Comparison of ENCODE assay signal across 8 cellular contexts in the genomic region with DNA sequence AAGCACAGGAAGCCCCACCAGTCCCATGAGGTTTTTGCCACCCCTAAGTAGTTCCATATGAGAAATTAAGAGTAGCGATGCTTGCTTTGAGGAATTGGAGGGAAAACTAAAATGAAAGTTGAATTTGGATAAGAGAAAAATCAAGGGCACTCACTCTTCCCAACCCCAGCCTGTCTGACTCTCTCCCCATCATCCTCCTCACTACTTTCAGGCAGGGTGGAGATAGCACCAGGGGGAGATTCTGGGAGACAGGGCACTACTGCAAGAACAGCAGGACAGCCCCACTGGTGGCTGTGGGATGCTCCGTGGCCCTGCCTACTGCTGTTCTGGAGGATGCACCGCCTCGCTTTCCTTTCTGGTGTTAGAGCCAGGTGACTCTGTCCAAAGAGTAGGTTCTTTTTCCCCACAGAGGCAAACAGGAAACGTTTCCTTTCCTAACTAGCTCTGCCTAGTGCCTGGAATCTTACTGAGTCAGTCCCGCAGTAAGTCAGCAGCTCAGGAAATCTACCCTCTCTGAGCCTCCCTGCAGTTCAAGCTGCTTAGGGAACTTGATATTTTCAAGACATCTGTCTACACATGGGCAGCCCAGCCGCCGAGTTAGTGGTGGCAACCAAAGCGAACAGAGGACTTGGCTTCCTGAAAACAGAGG. TPM values are rescaled to one million over a fixed set of nuclear protein-coding genes. Genes with fewer than 3 reads are reported as not detected.
A peak's percentile ranks its signal among the peaks of the same experiment; 100 is the strongest.
DNase-seq lines count a peak whose midpoint lies in the region; ATAC-seq lines count a peak whose summit lies in the region.

No MANE protein-coding gene starts in this region.

- H3K36me3 Mint-ChIP-seq in stimulated activated naive B cell treated with anti-CD40 and anti-IgM and Interleukin-4, amounts not matched to agents 10 μg/mL and 1 μg/mL and 100 μg/mL, for 72 hours: no peaks in the 10 kb centered on the region

- no peaks in the 10 kb centered on the region for H3K9me3 Mint-ChIP-seq in stimulated activated naive B cell treated with anti-CD40 and anti-IgM and Interleukin-4, amounts not matched to agents 10 μg/mL and 1 μg/mL and 100 μg/mL, for 72 hours

- no peak for ATAC-seq in Right ventricle myocardium superior (ENCODE audit: poor library complexity)
- ATAC-seq in stimulated activated naive B cell treated with anti-CD40 and anti-IgM and Interleukin-4, amounts not matched to agents 10 μg/mL and 1 μg/mL and 100 μg/mL, for 72 hours (replicated peaks): peak; percentile 49 to 55
- ATAC-seq in GM19351 (IDR thresholded peaks at IDR 0.05; ENCODE audit: unreplicated experiment): no peak

- peak overlapping the region; percentile 71 to 72 for H3K4me3 Mint-ChIP-seq in stimulated activated naive B cell treated with anti-CD40 and anti-IgM and Interleukin-4, amounts not matched to agents 10 μg/mL and 1 μg/mL and 100 μg/mL, for 72 hours

- intact Hi-C loops in Right ventricle myocardium superior (cut with DNase I): no loop called here

- H3K27me3 Mint-ChIP-seq in stimulated activated naive B cell treated with anti-CD40 and anti-IgM and Interleukin-4, amounts not matched to agents 10 μg/mL and 1 μg/mL and 100 μg/mL, for 72 hours: no peaks in the 10 kb centered on the region

- peaks cover 32 to 44% of the 10 kb centered on the region in 2 donors for H3K4me1 Mint-ChIP-seq in stimulated activated naive B cell treated with anti-CD40 and anti-IgM and Interleukin-4, amounts not matched to agents 10 μg/mL and 1 μg/mL and 100 μg/mL, for 72 hours

- DNase-seq in NCI-H524 (lab: John Stamatoyannopoulos, UW) (peak; percentile 51 to 69), NCI-H524 treated with DMSO at 0.1 percent for 48 hours (lab: John Stamatoyannopoulos, UW) (no peak), UCSD-AML1 (lab: John Stamatoyannopoulos, UW; ENCODE audit: unreplicated experiment) (peak; percentile 34), Right ventricle myocardium superior (peak; percentile 48), AG08396 (ENCODE audit: low spot score) (no peak)
- no peak for DNase-seq in stimulated activated naive B cell treated with anti-CD40 and anti-IgM and Interleukin-4, amounts not matched to agents 10 μg/mL and 1 μg/mL and 100 μg/mL, for 72 hours
- DNase-seq in activated CD4-positive, CD25-positive, alpha-beta regulatory T cell treated with anti-CD3 and anti-CD28 coated beads, Interleukin-2, amount 50 U/mL, for 72 hours: no peak

- peak overlapping the region; percentile 75 for H3K27ac Mint-ChIP-seq in stimulated activated naive B cell treated with anti-CD40 and anti-IgM and Interleukin-4, amounts not matched to agents 10 μg/mL and 1 μg/mL and 100 μg/mL, for 72 hours

RNA-seq across cellular contexts. Expression of a gene that starts 11.2 kb away (rescaled TPM):
- total RNA-seq in Right ventricle myocardium superior: 145 TPM

RNA-seq across cellular contexts. Expression of a gene that starts 55.7 kb away (rescaled TPM):
- 17.6 TPM for total RNA-seq in Right ventricle myocardium superior

RNA-seq across cellular contexts. Expression of a gene that starts 56.5 kb away (rescaled TPM):
- total RNA-seq in Right ventricle myocardium superior: 1.4 TPM

Comparison
In these comparisons a context has a peak if more than half of its experiments do, and no peak if none do; other contexts are left out.
1. DNase-seq: peak in NCI-H524 (2 of 2), UCSD-AML1 (single experiment) and Right ventricle myocardium superior (single experiment); none in NCI-H524 treated with DMSO at 0.1 percent for 48 hours (single experiment), stimulated activated naive B cell treated with anti-CD40 and anti-IgM and Interleukin-4, amounts not matched to agents 10 μg/mL and 1 μg/mL and 100 μg/mL, for 72 hours (single experiment), AG08396 (single experiment) and activated CD4-positive, CD25-positive, alpha-beta regulatory T cell treated with anti-CD3 and anti-CD28 coated beads, Interleukin-2, amount 50 U/mL, for 72 hours (single experiment).
2. ATAC-seq: peak in stimulated activated naive B cell treated with anti-CD40 and anti-IgM and Interleukin-4, amounts not matched to agents 10 μg/mL and 1 μg/mL and 100 μg/mL, for 72 hours (2 of 2); none in Right ventricle myocardium superior (single experiment) and GM19351 (single experiment).